Comparison of ENCODE assay signal across 12 cellular contexts in the genomic region with DNA sequence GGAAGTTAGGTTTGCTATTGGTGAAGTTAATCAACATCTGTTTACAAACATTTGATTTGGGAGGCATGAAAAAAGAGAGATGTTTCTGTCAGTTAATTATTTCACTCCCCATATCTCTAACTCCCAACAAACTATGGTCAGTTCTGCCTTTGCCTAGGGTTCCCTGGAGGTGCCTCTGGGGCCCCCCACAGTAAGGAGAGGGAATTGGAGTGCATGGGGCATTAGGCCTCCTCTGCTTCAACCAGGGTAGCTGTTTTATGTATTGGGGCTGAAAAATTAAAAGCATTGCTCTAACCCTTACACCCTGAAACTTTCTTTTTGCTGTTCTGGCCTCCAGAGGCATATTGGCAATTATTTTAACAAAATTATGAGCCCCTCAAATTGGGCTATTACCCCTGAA. TPM values are rescaled to one million over a fixed set of nuclear protein-coding genes. Genes with fewer than 3 reads are reported as not detected.
DNase-seq lines count a peak whose midpoint lies in the region; ATAC-seq and TF ChIP-seq lines count a peak whose summit lies in the region.
"Had no signal": no experiment of that assay in that cellular context is flagged by ENCODE, and none has a peak within 500 bp of the region (broad histone marks: within the 10 kb centered on the region; RNA-seq: fewer than 3 reads in every experiment).

No MANE protein-coding gene starts in this region.

- H3K27ac Mint-ChIP-seq in endodermal cell (peak overlapping the region; percentile 14), neural progenitor cell (no peak overlapping the region)
- no peak overlapping the region for H3K27ac Mint-ChIP-seq in stimulated activated naive B cell treated with anti-CD40 and anti-IgM and Interleukin-4, amounts not matched to agents 10 μg/mL and 1 μg/mL and 100 μg/mL, for 72 hours

- H2AFZ ChIP-seq in Loucy (ENCODE audit: low read length): no peak overlapping the region
- H2AFZ ChIP-seq in neural progenitor cell (replicated peaks): no peak overlapping the region

- H3K4me3 Mint-ChIP-seq in endodermal cell (no peak overlapping the region), neural progenitor cell (no peak overlapping the region)
- no peak overlapping the region for H3K4me3 Mint-ChIP-seq in stimulated activated naive B cell treated with anti-CD40 and anti-IgM and Interleukin-4, amounts not matched to agents 10 μg/mL and 1 μg/mL and 100 μg/mL, for 72 hours

- H3K4me2 ChIP-seq in Loucy (ENCODE audit: low read depth, low read length, poor library complexity, severe bottlenecking) (no peak overlapping the region), neural progenitor cell (no peak overlapping the region)

- ATAC-seq in stimulated activated naive B cell treated with anti-CD40 and anti-IgM and Interleukin-4, amounts not matched to agents 10 μg/mL and 1 μg/mL and 100 μg/mL, for 72 hours (replicated peaks): no peak
- ATAC-seq in GM18873 (IDR thresholded peaks at IDR 0.05; ENCODE audit: low FRiP score, unreplicated experiment): no peak
- ATAC-seq: PC-3 had no signal

- no peaks in the 10 kb centered on the region for H3K79me2 ChIP-seq in Loucy (ENCODE audit: insufficient read depth, low read length)
- H3K79me2 ChIP-seq in neural progenitor cell (ENCODE audit: low read depth): no peaks in the 10 kb centered on the region

- H3K4me1 ChIP-seq in Loucy (ENCODE audit: insufficient read depth, low read length, poor library complexity, severe bottlenecking) (peaks cover 14% of the 10 kb centered on the region), endodermal cell (ENCODE audit: control insufficient read depth, insufficient read depth, low read length) (peaks cover 34% of the 10 kb centered on the region), neural progenitor cell (peaks cover 23% of the 10 kb centered on the region)

- H3K36me3 ChIP-seq in Loucy (ENCODE audit: insufficient read depth, low read length): no peaks in the 10 kb centered on the region
- H3K36me3 ChIP-seq in endodermal cell (ENCODE audit: control insufficient read depth, insufficient read depth, low read length): no peaks in the 10 kb centered on the region
- H3K36me3 ChIP-seq in neural progenitor cell: no peaks in the 10 kb centered on the region

- H3K36me3 Mint-ChIP-seq in endodermal cell (ENCODE audit: low read depth) (no peaks in the 10 kb centered on the region), neural progenitor cell (no peaks in the 10 kb centered on the region)
- no peaks in the 10 kb centered on the region for H3K36me3 Mint-ChIP-seq in stimulated activated naive B cell treated with anti-CD40 and anti-IgM and Interleukin-4, amounts not matched to agents 10 μg/mL and 1 μg/mL and 100 μg/mL, for 72 hours

- no peaks in the 10 kb centered on the region for H3K9me3 Mint-ChIP-seq in endodermal cell
- H3K9me3 Mint-ChIP-seq in neural progenitor cell: no peaks in the 10 kb centered on the region
- H3K9me3 Mint-ChIP-seq in stimulated activated naive B cell treated with anti-CD40 and anti-IgM and Interleukin-4, amounts not matched to agents 10 μg/mL and 1 μg/mL and 100 μg/mL, for 72 hours: no peaks in the 10 kb centered on the region

- TF ChIP-seq CTCF in Loucy (conservative IDR thresholded peaks at IDR 0.05; ENCODE audit: low read length): peak; percentile 55
- TF ChIP-seq CTCF in endodermal cell (conservative IDR thresholded peaks at IDR 0.05): peak; percentile 69
- peak; percentile 23 for TF ChIP-seq CTCF in neural progenitor cell (IDR thresholded peaks at IDR 0.05)

- H3K27me3 ChIP-seq in Loucy (ENCODE audit: insufficient read depth, low read length, poor library complexity, severe bottlenecking) (no peaks in the 10 kb centered on the region), endodermal cell (ENCODE audit: control insufficient read depth, insufficient read depth, low read length, poor library complexity, severe bottlenecking) (no peaks in the 10 kb centered on the region), neural progenitor cell (no peaks in the 10 kb centered on the region)

- DNase-seq in ACHN (peak; percentile 45), endodermal cell (no peak), neural progenitor cell (ENCODE audit: low spot score) (no peak), NCI-H2196 (lab: John Stamatoyannopoulos, UW; ENCODE audit: unreplicated experiment) (no peak)
- DNase-seq in stimulated activated naive B cell treated with anti-CD40 and anti-IgM and Interleukin-4, amounts not matched to agents 10 μg/mL and 1 μg/mL and 100 μg/mL, for 72 hours: no peak
- DNase-seq in stimulated activated CD4-positive, alpha-beta T cell treated with anti-CD3 and anti-CD28 coated beads, Interleukin-1b, Interleukin-23, amount 100 ng/mL, for 48 hours: no peak
- DNase-seq: KBM-7; NCI-H2107; PC-3; stimulated activated CD4-positive, alpha-beta T cell treated with anti-CD3 and anti-CD28 coated beads, Interleukin-4, amount 100 ng/mL, for 24 hours had no signal

- no peaks in the 10 kb centered on the region for H3K9me3 ChIP-seq in Loucy (ENCODE audit: insufficient read depth, low read depth, low read length)
- no peaks in the 10 kb centered on the region for H3K9me3 ChIP-seq in endodermal cell (ENCODE audit: control insufficient read depth, low read length)
- no peaks in the 10 kb centered on the region for H3K9me3 ChIP-seq in neural progenitor cell (ENCODE audit: low read depth)

- in situ Hi-C loops in ACHN (cut with HindIII; ENCODE audit: low pct_ligation_motif_present, low pct_unique_long_range_greater_than_20kb, low sequenced_read_pairs): no loop called here

- no peaks in the 10 kb centered on the region for H3F3A ChIP-seq in Loucy (ENCODE audit: low read depth)
- H3F3A ChIP-seq in neural progenitor cell (ENCODE audit: low read depth): peaks cover 16% of the 10 kb centered on the region

- peaks cover 22% of the 10 kb centered on the region for H3K4me1 Mint-ChIP-seq in endodermal cell
- peaks cover 39% of the 10 kb centered on the region for H3K4me1 Mint-ChIP-seq in neural progenitor cell
- H3K4me1 Mint-ChIP-seq in stimulated activated naive B cell treated with anti-CD40 and anti-IgM and Interleukin-4, amounts not matched to agents 10 μg/mL and 1 μg/mL and 100 μg/mL, for 72 hours: peaks cover 9 to 20% of the 10 kb centered on the region in 2 donors

- H3K27ac ChIP-seq in endodermal cell (ENCODE audit: low read depth, low read length) (no peak overlapping the region), neural progenitor cell (no peak overlapping the region)

- H3K4me3 ChIP-seq in Loucy (ENCODE audit: low read length, poor library complexity, severe bottlenecking) (no peak overlapping the region), endodermal cell (ENCODE audit: low read length) (no peak overlapping the region), neural progenitor cell (no peak overlapping the region)

- H3K9ac ChIP-seq in Loucy (ENCODE audit: low read depth, low read length, poor library complexity, severe bottlenecking): no peak overlapping the region
- no peak overlapping the region for H3K9ac ChIP-seq in endodermal cell (ENCODE audit: extremely low read depth, low read length, poor library complexity, severe bottlenecking)
- no peak overlapping the region for H3K9ac ChIP-seq in neural progenitor cell

- H3K27me3 Mint-ChIP-seq in endodermal cell (ENCODE audit: insufficient read depth): no peaks in the 10 kb centered on the region
- no peaks in the 10 kb centered on the region for H3K27me3 Mint-ChIP-seq in neural progenitor cell (ENCODE audit: insufficient read depth, low read depth)
- no peaks in the 10 kb centered on the region for H3K27me3 Mint-ChIP-seq in stimulated activated naive B cell treated with anti-CD40 and anti-IgM and Interleukin-4, amounts not matched to agents 10 μg/mL and 1 μg/mL and 100 μg/mL, for 72 hours

- H4K20me1 ChIP-seq in Loucy (ENCODE audit: insufficient read depth, low read length, poor library complexity, severe bottlenecking) (no peaks in the 10 kb centered on the region), neural progenitor cell (ENCODE audit: low read depth) (peaks cover 3% of the 10 kb centered on the region)

- H3K9me2 ChIP-seq in Loucy (replicated peaks; ENCODE audit: low read depth, low read length): no peaks in the 10 kb centered on the region

RNA-seq across cellular contexts. Expression of a gene that starts 32.3 kb away (rescaled TPM):
- total RNA-seq in endodermal cell: 10 to 100 TPM; 17.2 to 21.0 TPM
- 16.3 TPM for polyA plus RNA-seq in endodermal cell (2013, experiment 1 of 2)
- polyA plus RNA-seq in endodermal cell (2013, experiment 2 of 2): 15.9 TPM
- total RNA-seq in neural progenitor cell (ENCODE audit: low replicate concordance): 3.5 and 9.9 TPM in 2 replicates
